ENCODE assay signal across 17 cellular contexts in the genomic region with DNA sequence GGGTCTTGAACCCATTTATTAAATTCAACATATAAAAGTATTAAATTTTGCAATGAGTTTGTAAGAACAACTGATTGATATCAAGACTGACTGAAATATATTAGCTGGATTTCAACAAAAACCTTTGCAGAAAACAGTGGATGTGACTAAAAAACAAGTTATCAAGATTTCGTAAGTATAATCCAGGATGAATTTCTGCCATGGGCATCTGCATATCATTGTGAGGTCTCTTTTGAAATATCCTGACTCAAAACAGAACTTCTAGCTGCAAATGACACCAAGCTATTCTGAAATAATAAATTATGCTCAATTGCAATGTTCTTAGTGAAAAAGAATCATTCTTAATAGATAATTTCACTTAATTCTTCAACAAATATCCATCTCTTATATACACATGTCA. TPM values are rescaled to one million over a fixed set of nuclear protein-coding genes. Genes with fewer than 3 reads are reported as not detected.
"Had no signal": no experiment of that assay in that cellular context is flagged by ENCODE, and none has a peak within 500 bp of the region (broad histone marks: within the 10 kb centered on the region; RNA-seq: fewer than 3 reads in every experiment).

No MANE protein-coding gene starts in this region.

- H3K27me3 ChIP-seq: brain microvascular endothelial cell, esophagus squamous epithelium, right lobe of liver, suprapubic skin had no signal

- H3K9me3 Mint-ChIP-seq: activated T-helper 2 cell treated with anti-CD3 and anti-CD28 coated beads, Interferon-gamma antibody, Interleukin-2, Interleukin-4, amounts not matched to agents 10 μg/mL and 5 μg/mL and 100 μg/mL, durations not matched to agents 14 hours and 24 hours and 36 hours; naive thymus-derived CD8-positive, alpha-beta T cell; type B pancreatic cell had no signal

- H3K36me3 Mint-ChIP-seq: type B pancreatic cell had no signal

- H3K36me3 ChIP-seq: brain microvascular endothelial cell, right lobe of liver had no signal

- H3K9me3 ChIP-seq: esophagus squamous epithelium, right lobe of liver, suprapubic skin had no signal

- DNase-seq: activated naive CD4-positive, alpha-beta T cell treated with anti-CD3 and anti-CD28 coated beads, Interleukin-2, amount 50 U/mL, for 16 hours; amygdala; cerebellar nuclear complex; esophagus squamous epithelium; hippocampal formation; mammary epithelial cell; naive thymus-derived CD8-positive, alpha-beta T cell; right lobe of liver; stimulated activated CD4-positive, alpha-beta T cell treated with anti-CD3 and anti-CD28 coated beads, Interleukin-2, amount 100 ng/mL, for 48 hours; stimulated activated CD8-positive, alpha-beta memory T cell treated with anti-CD3 and anti-CD28 coated beads, Interleukin-4, amount 100 ng/mL, for 48 hours; stimulated activated naive CD8-positive, alpha-beta T cell treated with anti-CD3 and anti-CD28 coated beads, Interleukin-15, Interleukin-2, amounts not matched to agents 100 U/mL and 50 U/mL, for 24 hours; T-helper 2 cell had no signal

- H3K27me3 Mint-ChIP-seq: naive thymus-derived CD8-positive, alpha-beta T cell; progenitor cell of endocrine pancreas; type B pancreatic cell had no signal

- H3K27ac Mint-ChIP-seq: activated T-helper 2 cell treated with anti-CD3 and anti-CD28 coated beads, Interferon-gamma antibody, Interleukin-2, Interleukin-4, amounts not matched to agents 10 μg/mL and 5 μg/mL and 100 μg/mL, durations not matched to agents 14 hours and 24 hours and 36 hours; naive thymus-derived CD8-positive, alpha-beta T cell; progenitor cell of endocrine pancreas; type B pancreatic cell had no signal

- H3K4me3 Mint-ChIP-seq: naive thymus-derived CD8-positive, alpha-beta T cell; type B pancreatic cell had no signal

- H3K4me3 ChIP-seq: esophagus squamous epithelium, right lobe of liver, suprapubic skin had no signal

- H3K27ac ChIP-seq: brain microvascular endothelial cell, suprapubic skin had no signal

- ATAC-seq: naive thymus-derived CD8-positive, alpha-beta T cell; stimulated activated naive CD8-positive, alpha-beta T cell treated with anti-CD3 and anti-CD28 coated beads, Interleukin-15, Interleukin-2, amounts not matched to agents 100 U/mL and 50 U/mL, for 24 hours had no signal

RNA-seq across cellular contexts. Expression of gene CD34, which starts 52.7 kb away (rescaled TPM):
- total RNA-seq: activated T-helper 2 cell treated with anti-CD3 and anti-CD28 coated beads, Interferon-gamma antibody, Interleukin-2, Interleukin-4, amounts not matched to agents 10 μg/mL and 5 μg/mL and 100 μg/mL, durations not matched to agents 14 hours and 24 hours and 36 hours; mammary epithelial cell; naive thymus-derived CD8-positive, alpha-beta T cell had no signal
- polyA plus RNA-seq: naive thymus-derived CD8-positive, alpha-beta T cell had no signal
